Comparison of ENCODE assay signal across 25 cellular contexts in genomic region chrX:55839480-55839879, GRCh38.
DNase-seq lines count a peak whose midpoint lies in the region; ATAC-seq, FAIRE-seq and TF ChIP-seq lines count a peak whose summit lies in the region.
"Had no signal": no experiment of that assay in that cellular context is flagged by ENCODE, and none has a peak within 500 bp of the region (broad histone marks: within the 10 kb centered on the region; RNA-seq: fewer than 3 reads in every experiment).

No MANE protein-coding gene starts in this region.

- ATAC-seq in activated naive CD8-positive, alpha-beta T cell treated with anti-CD3 and anti-CD28 coated beads, Interleukin-2, amount 50 U/mL, for 24 hours = no peak
- ATAC-seq: gastroesophageal sphincter, natural killer cell, upper lobe of right lung had no signal

- H2AK5ac ChIP-seq in mesendoderm (ENCODE audit: low read length) = no peak overlapping the region

- H3K27me3 ChIP-seq in Peyer's patch = no peaks in the 10 kb centered on the region
- H3K27me3 ChIP-seq in mesendoderm (ENCODE audit: insufficient read depth, low read length, poor library complexity) = no peaks in the 10 kb centered on the region
- no peaks in the 10 kb centered on the region for H3K27me3 ChIP-seq in esophagus squamous epithelium
- H3K27me3 ChIP-seq: BE2C, gastroesophageal sphincter, upper lobe of right lung had no signal

- H4K5ac ChIP-seq in mesendoderm (ENCODE audit: low read length) = no peak overlapping the region

- no peak overlapping the region for H2BK5ac ChIP-seq in mesendoderm (ENCODE audit: low read length)

- H3K4me3 ChIP-seq in Peyer's patch (no peak overlapping the region), mesendoderm (ENCODE audit: low read length) (no peak overlapping the region), esophagus squamous epithelium (no peak overlapping the region)
- H3K4me3 ChIP-seq: gastroesophageal sphincter, upper lobe of right lung had no signal

- H2BK15ac ChIP-seq in mesendoderm (replicated peaks; ENCODE audit: low read depth) = no peak overlapping the region

- H3K36me3 ChIP-seq in Peyer's patch (no peaks in the 10 kb centered on the region), mesendoderm (ENCODE audit: control insufficient read depth, insufficient read depth, low read length) (no peaks in the 10 kb centered on the region), esophagus squamous epithelium (no peaks in the 10 kb centered on the region)
- H3K36me3 ChIP-seq: BE2C, gastroesophageal sphincter, upper lobe of right lung had no signal

- H3K4me1 Mint-ChIP-seq in activated naive CD8-positive, alpha-beta T cell treated with anti-CD3 and anti-CD28 coated beads, Interleukin-2, amount 50 U/mL, for 24 hours = no peaks in the 10 kb centered on the region
- H3K4me1 Mint-ChIP-seq: natural killer cell had no signal

- no peak overlapping the region for H3K56ac ChIP-seq in mesendoderm (ENCODE audit: low read length)

- no peak overlapping the region for H3K9ac ChIP-seq in mesendoderm (ENCODE audit: low read length)
- H3K9ac ChIP-seq: SK-N-SH had no signal

- H3K4me2 ChIP-seq in mesendoderm (ENCODE audit: low read length) = no peak overlapping the region
- H3K4me2 ChIP-seq: SK-N-SH had no signal

- DNase-seq in NCI-H526 (lab: John Stamatoyannopoulos, UW) = peak; percentile 1 to 6
- no peak for DNase-seq in NCI-H526 treated with DMSO at 0.1 percent for 48 hours (lab: John Stamatoyannopoulos, UW)
- no peak for DNase-seq in GM18507 (ENCODE audit: extremely low spot score, insufficient read length, low read depth)
- peak in 2 of 3 donors; percentile 73 to 75 for DNase-seq in Peyer's patch
- DNase-seq in mesendoderm = peak; percentile 78
- no peak for DNase-seq in NOMO-1 treated with DMSO at 0.1 percent for 48 hours (lab: John Stamatoyannopoulos, UW; ENCODE audit: unreplicated experiment)
- no peak for DNase-seq in esophagus squamous epithelium (lab: John Stamatoyannopoulos, UW)
- DNase-seq in activated naive CD8-positive, alpha-beta T cell treated with anti-CD3 and anti-CD28 coated beads, Interleukin-2, amount 50 U/mL, for 24 hours = no peak
- DNase-seq: activated CD4-positive, alpha-beta T cell treated with anti-CD3 and anti-CD28 coated beads for 4 hours; activated naive CD4-positive, alpha-beta T cell; anterior cingulate cortex; BE2C; central memory CD4-positive, alpha-beta T cell; KG1; natural killer cell; NCI-H1092; NCI-H2029 treated with DMSO at 0.1 percent for 48 hours; NCI-H510A treated with DMSO at 0.1 percent for 48 hours; SK-N-SH; upper lobe of right lung had no signal

- no peak for TF ChIP-seq POLR2A in Peyer's patch (IDR thresholded peaks at IDR 0.05)
- TF ChIP-seq POLR2A in esophagus squamous epithelium (IDR thresholded peaks at IDR 0.05) = no peak

- H3K9me3 ChIP-seq in Peyer's patch (no peaks in the 10 kb centered on the region), esophagus squamous epithelium (no peaks in the 10 kb centered on the region)
- H3K9me3 ChIP-seq: BE2C, SK-N-SH, upper lobe of right lung had no signal

- no peaks in the 10 kb centered on the region for H3K9me3 Mint-ChIP-seq in activated naive CD8-positive, alpha-beta T cell treated with anti-CD3 and anti-CD28 coated beads, Interleukin-2, amount 50 U/mL, for 24 hours

- intact Hi-C loops in esophagus squamous epithelium (cut with DNase I) = no loop called here

- H3K18ac ChIP-seq in mesendoderm (ENCODE audit: low read length) = no peak overlapping the region

- no peak overlapping the region for H3K4ac ChIP-seq in mesendoderm (ENCODE audit: low read depth, low read length)

- peak; percentile 71 for FAIRE-seq in GM18507 (lab: Jason Lieb, UNC)
- FAIRE-seq: A204.1, D721Med, G401.6, RCC 7860 had no signal

- TF ChIP-seq CTCF in Peyer's patch (IDR thresholded peaks at IDR 0.05) (peak in 4 of 6 experiments; percentile 6 to 57 (median 30)), esophagus squamous epithelium (IDR thresholded peaks at IDR 0.05) (no peak)

- H2BK120ac ChIP-seq in mesendoderm (ENCODE audit: low read depth, low read length) = no peak overlapping the region

- WGBS in mesendoderm (ENCODE audit: extremely low coverage, insufficient coverage, low lambda C conversion rate) = no CpG with 5 or more reads among the region's 2 CpGs
- WGBS in esophagus squamous epithelium, 2 donors = 100% methylated on average over 1 of the region's 2 CpGs; no CpG with 5 or more reads in 1 of the 2 donors

- no peak overlapping the region for H4K8ac ChIP-seq in mesendoderm (ENCODE audit: low read depth, low read length)

- H3K4me3 Mint-ChIP-seq in activated naive CD8-positive, alpha-beta T cell treated with anti-CD3 and anti-CD28 coated beads, Interleukin-2, amount 50 U/mL, for 24 hours = no peak overlapping the region
- H3K4me3 Mint-ChIP-seq: natural killer cell had no signal

- H3K27ac ChIP-seq in Peyer's patch = peak overlapping the region in 1 of 4 donors; percentile 38
- H3K27ac ChIP-seq in mesendoderm (ENCODE audit: low read depth, low read length) = no peak overlapping the region
- no peak overlapping the region for H3K27ac ChIP-seq in esophagus squamous epithelium
- H3K27ac ChIP-seq: gastroesophageal sphincter, upper lobe of right lung had no signal

- no peaks in the 10 kb centered on the region for H3K36me3 Mint-ChIP-seq in activated naive CD8-positive, alpha-beta T cell treated with anti-CD3 and anti-CD28 coated beads, Interleukin-2, amount 50 U/mL, for 24 hours (ENCODE audit: low read depth)
- H3K36me3 Mint-ChIP-seq: natural killer cell had no signal

- no peaks in the 10 kb centered on the region for H3K79me2 ChIP-seq in mesendoderm (ENCODE audit: control insufficient read depth, insufficient read depth, low read length)

- H3K4me1 ChIP-seq in Peyer's patch (no peaks in the 10 kb centered on the region), mesendoderm (ENCODE audit: control insufficient read depth, low read depth, low read length) (no peaks in the 10 kb centered on the region), esophagus squamous epithelium (no peaks in the 10 kb centered on the region)
- H3K4me1 ChIP-seq: BE2C, gastroesophageal sphincter, upper lobe of right lung had no signal

- no peaks in the 10 kb centered on the region for H3K27me3 Mint-ChIP-seq in activated naive CD8-positive, alpha-beta T cell treated with anti-CD3 and anti-CD28 coated beads, Interleukin-2, amount 50 U/mL, for 24 hours

- H3K23ac ChIP-seq in mesendoderm (ENCODE audit: low read length) = no peak overlapping the region

- H3K79me1 ChIP-seq in mesendoderm (ENCODE audit: low read length) = no peaks in the 10 kb centered on the region

- H3K27ac Mint-ChIP-seq in activated naive CD8-positive, alpha-beta T cell treated with anti-CD3 and anti-CD28 coated beads, Interleukin-2, amount 50 U/mL, for 24 hours = no peak overlapping the region
- H3K27ac Mint-ChIP-seq: natural killer cell had no signal

Comparison
In these comparisons a context has a peak if more than half of its experiments do, and no peak if none do; other contexts are left out.
1. DNase-seq: peak in NCI-H526 (2 of 2), Peyer's patch (2 of 3) and mesendoderm (single experiment); none in NCI-H526 treated with DMSO at 0.1 percent for 48 hours (single experiment), GM18507 (single experiment), NOMO-1 treated with DMSO at 0.1 percent for 48 hours (single experiment), esophagus squamous epithelium (single experiment) and activated naive CD8-positive, alpha-beta T cell treated with anti-CD3 and anti-CD28 coated beads, Interleukin-2, amount 50 U/mL, for 24 hours (single experiment).
2. CTCF ChIP-seq: peak in Peyer's patch (4 of 6); none in esophagus squamous epithelium (0 of 6).